ENCODE assay signal across 22 cellular contexts in genomic region chr4:114582625-114583024, GRCh38. TPM values are rescaled to one million over a fixed set of nuclear protein-coding genes. Genes with fewer than 3 reads are reported as not detected.
"Had no signal": no experiment of that assay in that cellular context is flagged by ENCODE, and none has a peak within 500 bp of the region (broad histone marks: within the 10 kb centered on the region; RNA-seq: fewer than 3 reads in every experiment).

No MANE protein-coding gene starts in this region.

- H3K27ac ChIP-seq: ascending aorta, body of pancreas, SJSA1 had no signal

- ATAC-seq: activated CD4-positive, CD25-positive, alpha-beta regulatory T cell treated with anti-CD3 and anti-CD28 coated beads, Interleukin-2, amount 50 U/mL, for 24 hours; activated CD8-positive, alpha-beta T cell treated with anti-CD3 and anti-CD28 coated beads for 36 hours; body of pancreas; PC-3; SK-N-SH treated with all-trans-retinoic acid at 6 μM for 48 hours had no signal

- H3K36me3 ChIP-seq: ascending aorta, SJSA1 had no signal

- H3K4me1 ChIP-seq: ascending aorta, body of pancreas, SJSA1 had no signal

- DNase-seq: activated CD4-positive, alpha-beta T cell treated with anti-CD3 and anti-CD28 coated beads for 4 hours; activated CD8-positive, alpha-beta memory T cell treated with anti-CD3 and anti-CD28 coated beads, Interleukin-2, amount 50 U/mL, for 4 hours; activated CD8-positive, alpha-beta T cell treated with anti-CD3 and anti-CD28 coated beads for 36 hours; activated naive CD4-positive, alpha-beta T cell treated with anti-CD3 and anti-CD28 coated beads, Interleukin-2, amount 50 U/mL, for 16 hours; activated naive CD8-positive, alpha-beta T cell treated with anti-CD3 and anti-CD28 coated beads, Interleukin-2, amount 10 ng/mL, durations not matched to agents 7 days and 5 days; body of pancreas; Karpas-422; MM.1S; NCI-H1105; NCI-H1436; NCI-H1694 treated with DMSO at 0.1 percent for 48 hours; NCI-H2029 treated with DMSO at 0.1 percent for 48 hours; NCI-H345; NCI-H510A treated with DMSO at 0.1 percent for 48 hours; PC-3; SHP77; SW 1271 had no signal

- H3K27me3 ChIP-seq: ascending aorta, body of pancreas had no signal

- H3K9me3 ChIP-seq: ascending aorta had no signal

- H3K4me3 ChIP-seq: ascending aorta, body of pancreas, SJSA1 had no signal

RNA-seq across cellular contexts. Expression of gene UGT8, which starts 16.0 kb away (rescaled TPM):
- total RNA-seq: ascending aorta; SJSA1; T-helper 1 cell treated with Interleukin-12 subunit alpha and Interleukin-12 subunit beta and Interleukin-4 antibody, amounts not matched to agents 30 ng/mL and 1 ng/mL, for 36 hours had no signal
